In genomic region chr9:120879421-120879820, GRCh38 we compare ENCODE assay signal across 19 cellular contexts. TPM values are rescaled to one million over a fixed set of nuclear protein-coding genes. Genes with fewer than 3 reads are reported as not detected.
A peak's percentile ranks its signal among the peaks of the same experiment; 100 is the strongest.
DNase-seq lines count a peak whose midpoint lies in the region; ATAC-seq and TF ChIP-seq lines count a peak whose summit lies in the region.
"Had no signal": no experiment of that assay in that cellular context is flagged by ENCODE, and none has a peak within 500 bp of the region (broad histone marks: within the 10 kb centered on the region; RNA-seq: fewer than 3 reads in every experiment).

No MANE protein-coding gene starts in this region.

- H3K14ac ChIP-seq in H9 (ENCODE audit: insufficient read depth, low read length) = no peak overlapping the region

- no peak overlapping the region for H2BK15ac ChIP-seq in H9 (ENCODE audit: low read depth, low read length)

- H3K36me3 Mint-ChIP-seq in activated CD4-positive, alpha-beta T cell treated with anti-CD3 and anti-CD28 coated beads, Interleukin-2, amount 10 ng/mL, durations not matched to agents 7 days and 5 days (ENCODE audit: low read depth) = peaks cover 40% of the 10 kb centered on the region
- H3K36me3 Mint-ChIP-seq in activated CD8-positive, alpha-beta T cell treated with anti-CD3 and anti-CD28 coated beads, Interleukin-2, amount 10 ng/mL, durations not matched to agents 7 days and 5 days (ENCODE audit: low read depth) = peaks cover 37% of the 10 kb centered on the region
- H3K36me3 Mint-ChIP-seq in naive thymus-derived CD4-positive, alpha-beta T cell = peaks cover 0 to 35% (median 0%) of the 10 kb centered on the region in 5 donors
- H3K36me3 Mint-ChIP-seq in H9 (ENCODE audit: insufficient read depth in 1 of 3, low read depth in 3 of 3) = peaks cover 0 to 5% (median 4%) of the 10 kb centered on the region in 3 experiments; a peak in 3 of 7 replicates

- H2BK120ac ChIP-seq in H9 (ENCODE audit: low read depth, low read length, poor library complexity, severe bottlenecking) = no peak overlapping the region

- DNase-seq in activated CD4-positive, alpha-beta T cell treated with anti-CD3 and anti-CD28 coated beads, Interleukin-2, amount 10 ng/mL, durations not matched to agents 7 days and 5 days = no peak
- no peak for DNase-seq in activated CD4-positive, alpha-beta T cell treated with anti-CD3 and anti-CD28 coated beads, Interleukin-2, amount 50 U/mL, for 4 hours
- DNase-seq in activated CD8-positive, alpha-beta T cell treated with anti-CD3 and anti-CD28 coated beads, Interleukin-2, amount 10 ng/mL, durations not matched to agents 7 days and 5 days = no peak
- DNase-seq in naive thymus-derived CD4-positive, alpha-beta T cell = peak in 5 of 9 donors; percentile 25 to 65 (median 54)
- no peak for DNase-seq in dorsolateral prefrontal cortex
- no peak for DNase-seq in NCI-H2227 (lab: John Stamatoyannopoulos, UW; ENCODE audit: unreplicated experiment)
- DNase-seq in H9 = no peak
- DNase-seq: activated CD4-positive, alpha-beta T cell treated with anti-CD3 and anti-CD28 coated beads, Interleukin-2, amount 50 U/mL, for 1 hour; activated effector memory CD4-positive, alpha-beta T cell treated with Interleukin-2 at 50 U/mL for 16 hours; left cardiac atrium; NCI-H1694; NCI-H2227 treated with DMSO at 0.1 percent for 48 hours; stimulated activated CD8-positive, alpha-beta memory T cell treated with anti-CD3 and anti-CD28 coated beads, Interleukin-4, amount 100 ng/mL, for 48 hours had no signal

- intact Hi-C loops in naive thymus-derived CD4-positive, alpha-beta T cell (cut with micrococcal nuclease) = loop anchor here in 1 of 2 donors (1.0 kb wide), 2 partner anchors 25 to 102 kb away; no protein-coding TSS in a partner anchor
- intact Hi-C loops in dorsolateral prefrontal cortex (cut with DNase I) = loop anchor here (5.0 to 10.0 kb wide), 4 partner anchors 37 to 195 kb away; partner anchors contain the start of genes CNTRL (in 1 of the 2), FBXW2 (in 1 of the 2), MEGF9 (in 1 of the 2) and PSMD5 (in 1 of the 2)

- H3K4me1 Mint-ChIP-seq in activated CD4-positive, alpha-beta T cell treated with anti-CD3 and anti-CD28 coated beads, Interleukin-2, amount 10 ng/mL, durations not matched to agents 7 days and 5 days = peaks cover 78% of the 10 kb centered on the region
- peaks cover 79% of the 10 kb centered on the region for H3K4me1 Mint-ChIP-seq in activated CD8-positive, alpha-beta T cell treated with anti-CD3 and anti-CD28 coated beads, Interleukin-2, amount 10 ng/mL, durations not matched to agents 7 days and 5 days (ENCODE audit: low read depth)
- peaks cover 46 to 84% (median 82%) of the 10 kb centered on the region in 7 donors for H3K4me1 Mint-ChIP-seq in naive thymus-derived CD4-positive, alpha-beta T cell
- peaks cover 35 to 37% of the 10 kb centered on the region in 2 experiments for H3K4me1 Mint-ChIP-seq in H9

- no peaks in the 10 kb centered on the region for H3K79me1 ChIP-seq in H9 (ENCODE audit: insufficient read depth, low read depth, low read length, poor library complexity, severe bottlenecking)

- peak overlapping the region; percentile 85 for H3K4me2 ChIP-seq in DOHH2 (ENCODE audit: low read length)
- no peak overlapping the region for H3K4me2 ChIP-seq in H9 (ENCODE audit: insufficient read depth, insufficient read length, low read length)

- peaks cover 36% of the 10 kb centered on the region for H3K79me2 ChIP-seq in DOHH2 (ENCODE audit: control insufficient read depth, low read length)
- no peaks in the 10 kb centered on the region for H3K79me2 ChIP-seq in H9 (ENCODE audit: insufficient read depth, low read length)

- H4K91ac ChIP-seq in H9 (ENCODE audit: insufficient read length, low read depth, low read length) = no peak overlapping the region

- no peaks in the 10 kb centered on the region for H3K27me3 Mint-ChIP-seq in activated CD4-positive, alpha-beta T cell treated with anti-CD3 and anti-CD28 coated beads, Interleukin-2, amount 10 ng/mL, durations not matched to agents 7 days and 5 days
- no peaks in the 10 kb centered on the region for H3K27me3 Mint-ChIP-seq in activated CD8-positive, alpha-beta T cell treated with anti-CD3 and anti-CD28 coated beads, Interleukin-2, amount 10 ng/mL, durations not matched to agents 7 days and 5 days (ENCODE audit: low read depth)
- H3K27me3 Mint-ChIP-seq in naive thymus-derived CD4-positive, alpha-beta T cell = no peaks in the 10 kb centered on the region
- peaks cover 8% of the 10 kb centered on the region for H3K27me3 Mint-ChIP-seq in H9 (ENCODE audit: low read depth)

- POLR2A ChIA-PET in activated CD4-positive, alpha-beta T cell treated with anti-CD3 and anti-CD28 coated beads, Interleukin-2, amount 10 ng/mL, durations not matched to agents 7 days and 5 days (lab: Charles Lee) = interaction anchor here (0.6 to 2.8 kb wide), 2 partner anchors 12 to 52 kb away, joined by 3 to 11 read pairs; no protein-coding TSS in a partner anchor
- POLR2A ChIA-PET in activated CD8-positive, alpha-beta T cell treated with anti-CD3 and anti-CD28 coated beads, Interleukin-2, amount 10 ng/mL, durations not matched to agents 7 days and 5 days (lab: Charles Lee) = interaction anchor here (1.0 to 14.1 kb wide), 3 partner anchors 12 to 48 kb away, joined by 3 to 344 read pairs (median 306); partner anchors contain the start of gene TRAF1
- POLR2A ChIA-PET in naive thymus-derived CD4-positive, alpha-beta T cell (lab: Charles Lee) = interaction anchor here (1.0 to 16.9 kb wide), 8 partner anchors 11 to 86 kb away, joined by 3 to 703 read pairs (median 24); partner anchors contain the start of genes FBXW2 and TRAF1

- H3K9me3 ChIP-seq in DOHH2 (ENCODE audit: control insufficient read depth, insufficient read depth, low read length) (no peaks in the 10 kb centered on the region), H9 (ENCODE audit: control insufficient read depth, low read depth, low read length) (no peaks in the 10 kb centered on the region)
- no peaks in the 10 kb centered on the region for H3K9me3 ChIP-seq in naive thymus-derived CD4-positive, alpha-beta T cell (ENCODE audit: control insufficient read depth in 2 of 3, low read length in 3 of 3)
- H3K9me3 ChIP-seq: A549 had no signal

- H3K23ac ChIP-seq in H9 (ENCODE audit: insufficient read length, low read depth, low read length) = no peak overlapping the region

- H3K27ac Mint-ChIP-seq in activated CD4-positive, alpha-beta T cell treated with anti-CD3 and anti-CD28 coated beads, Interleukin-2, amount 10 ng/mL, durations not matched to agents 7 days and 5 days = peak overlapping the region; percentile 98
- peak overlapping the region; percentile 95 for H3K27ac Mint-ChIP-seq in activated CD8-positive, alpha-beta T cell treated with anti-CD3 and anti-CD28 coated beads, Interleukin-2, amount 10 ng/mL, durations not matched to agents 7 days and 5 days
- H3K27ac Mint-ChIP-seq in naive thymus-derived CD4-positive, alpha-beta T cell = peak overlapping the region; percentile 93 to 99 (median 96)
- no peak overlapping the region for H3K27ac Mint-ChIP-seq in H9
- H3K27ac Mint-ChIP-seq: endodermal cell had no signal

- no CpG with 5 or more reads among the region's 6 CpGs for WGBS in H9 (ENCODE audit: extremely low coverage, insufficient read length, low lambda C conversion rate)

- ATAC-seq in activated CD8-positive, alpha-beta T cell treated with anti-CD3 and anti-CD28 coated beads, Interleukin-2, amount 10 ng/mL, durations not matched to agents 7 days and 5 days = no peak
- ATAC-seq in naive thymus-derived CD4-positive, alpha-beta T cell = no peak
- ATAC-seq: A549, HCT116, HepG2, left cardiac atrium had no signal

- no peak overlapping the region for H3K4ac ChIP-seq in H9 (ENCODE audit: low read depth, low read length)

- peaks cover 82% of the 10 kb centered on the region for H3K4me1 ChIP-seq in DOHH2 (ENCODE audit: control insufficient read depth, low read length)
- H3K4me1 ChIP-seq in naive thymus-derived CD4-positive, alpha-beta T cell (ENCODE audit: control insufficient read depth in 2 of 2, insufficient read depth in 2 of 2, low read length in 2 of 2) = peaks cover 54 to 69% of the 10 kb centered on the region in 2 donors
- H3K4me1 ChIP-seq in H9 (ENCODE audit: insufficient read depth, low read length) = no peaks in the 10 kb centered on the region; the same call in 1 of the 2 replicates

- TF ChIP-seq CTCF in DOHH2 (IDR thresholded peaks at IDR 0.05; ENCODE audit: low read depth, low read length, poor library complexity, severe bottlenecking) (no peak), dorsolateral prefrontal cortex (IDR thresholded peaks at IDR 0.05 in 54 of 56, conservative IDR thresholded peaks at IDR 0.05 in 2 of 56; ENCODE audit: low read depth in 1 of 56, partially characterized antibody in 56 of 56) (no peak), H9 (conservative IDR thresholded peaks at IDR 0.05) (no peak)

- no peaks in the 10 kb centered on the region for H3K27me3 ChIP-seq in DOHH2 (ENCODE audit: control insufficient read depth, low read length)
- no peaks in the 10 kb centered on the region for H3K27me3 ChIP-seq in naive thymus-derived CD4-positive, alpha-beta T cell (ENCODE audit: control insufficient read depth in 2 of 2, insufficient read depth in 2 of 2, low read length in 2 of 2)
- no peaks in the 10 kb centered on the region for H3K27me3 ChIP-seq in dorsolateral prefrontal cortex
- peaks cover 2% of the 10 kb centered on the region; the same call in 1 of the 2 replicates for H3K27me3 ChIP-seq in H9 (ENCODE audit: insufficient read depth, low read length)

- H4K20me1 ChIP-seq in DOHH2 (ENCODE audit: control insufficient read depth, insufficient read depth, low read depth, low read length) (no peaks in the 10 kb centered on the region), H9 (ENCODE audit: control insufficient read depth, insufficient read depth, insufficient read length) (peaks cover 3% of the 10 kb centered on the region)

- H4K5ac ChIP-seq in H9 (ENCODE audit: insufficient read length, low read depth, low read length) = no peak overlapping the region

- H3K9me2 ChIP-seq in DOHH2 (replicated peaks; ENCODE audit: control insufficient read depth, low read length) = no peaks in the 10 kb centered on the region

- H3K9me3 Mint-ChIP-seq in activated CD4-positive, alpha-beta T cell treated with anti-CD3 and anti-CD28 coated beads, Interleukin-2, amount 10 ng/mL, durations not matched to agents 7 days and 5 days = no peaks in the 10 kb centered on the region
- H3K9me3 Mint-ChIP-seq in activated CD8-positive, alpha-beta T cell treated with anti-CD3 and anti-CD28 coated beads, Interleukin-2, amount 10 ng/mL, durations not matched to agents 7 days and 5 days (ENCODE audit: insufficient read depth) = no peaks in the 10 kb centered on the region
- no peaks in the 10 kb centered on the region for H3K9me3 Mint-ChIP-seq in naive thymus-derived CD4-positive, alpha-beta T cell
- no peaks in the 10 kb centered on the region for H3K9me3 Mint-ChIP-seq in H9
- H3K9me3 Mint-ChIP-seq: endodermal cell had no signal

- H2BK12ac ChIP-seq in H9 (ENCODE audit: insufficient read length, low read depth, low read length) = no peak overlapping the region

- no peak overlapping the region for H3K9ac ChIP-seq in H9 (ENCODE audit: extremely low read depth, insufficient read length, low read length)

- H2BK20ac ChIP-seq in H9 (ENCODE audit: low read depth, low read length, poor library complexity, severe bottlenecking) = no peak overlapping the region

- H3K36me3 ChIP-seq in DOHH2 (ENCODE audit: control insufficient read depth, low read length) = peaks cover 37% of the 10 kb centered on the region
- H3K36me3 ChIP-seq in naive thymus-derived CD4-positive, alpha-beta T cell (ENCODE audit: control insufficient read depth in 2 of 3, insufficient read depth in 3 of 3, low read length in 3 of 3) = peaks cover 0 to 1% (median 0%) of the 10 kb centered on the region in 3 experiments

- no peak overlapping the region for H3K56ac ChIP-seq in H9 (ENCODE audit: insufficient read length, low read depth, low read length)

- H3K4me3 ChIP-seq in DOHH2 (ENCODE audit: low read length) (peak overlapping the region; percentile 93), dorsolateral prefrontal cortex (no peak overlapping the region)
- peak overlapping the region; percentile 1 for H3K4me3 ChIP-seq in naive thymus-derived CD4-positive, alpha-beta T cell (ENCODE audit: low read length)
- H3K4me3 ChIP-seq: A549 had no signal

- peak overlapping the region; percentile 95 for H3K27ac ChIP-seq in DOHH2 (ENCODE audit: low read depth, low read length)
- peak overlapping the region; percentile 94 for H3K27ac ChIP-seq in naive thymus-derived CD4-positive, alpha-beta T cell (ENCODE audit: low read depth, low read length)
- peak overlapping the region in 1 of 59 donors; percentile 7 for H3K27ac ChIP-seq in dorsolateral prefrontal cortex
- no peak overlapping the region for H3K27ac ChIP-seq in H9 (ENCODE audit: insufficient read length, low read depth, low read length)
- H3K27ac ChIP-seq: C4-2B had no signal

- CTCF ChIA-PET in activated CD4-positive, alpha-beta T cell treated with anti-CD3 and anti-CD28 coated beads, Interleukin-2, amount 10 ng/mL, durations not matched to agents 7 days and 5 days (lab: Charles Lee) = interaction anchor here (1.0 to 1.6 kb wide), 2 partner anchors 12 to 62 kb away, joined by 3 to 6 read pairs; no protein-coding TSS in a partner anchor
- CTCF ChIA-PET in activated CD8-positive, alpha-beta T cell treated with anti-CD3 and anti-CD28 coated beads, Interleukin-2, amount 10 ng/mL, durations not matched to agents 7 days and 5 days (lab: Charles Lee) = interaction anchor here (0.6 to 5.0 kb wide), 10 partner anchors 8 to 181 kb away, joined by 3 to 54 read pairs (median 7); no protein-coding TSS in a partner anchor
- CTCF ChIA-PET in naive thymus-derived CD4-positive, alpha-beta T cell (lab: Charles Lee) = interaction anchor here (0.9 to 4.7 kb wide), 4 partner anchors 11 to 52 kb away, joined by 3 to 24 read pairs (median 8); no protein-coding TSS in a partner anchor

- no peak overlapping the region for H4K8ac ChIP-seq in H9 (replicated peaks; ENCODE audit: insufficient read length, low read depth, low read length)

- no peak overlapping the region for H2AFZ ChIP-seq in H9 (ENCODE audit: low read length)

- H2BK5ac ChIP-seq in H9 (ENCODE audit: insufficient read length, low read length) = no peak overlapping the region

- H3K4me3 Mint-ChIP-seq in activated CD4-positive, alpha-beta T cell treated with anti-CD3 and anti-CD28 coated beads, Interleukin-2, amount 10 ng/mL, durations not matched to agents 7 days and 5 days = peak overlapping the region; percentile 89
- H3K4me3 Mint-ChIP-seq in activated CD8-positive, alpha-beta T cell treated with anti-CD3 and anti-CD28 coated beads, Interleukin-2, amount 10 ng/mL, durations not matched to agents 7 days and 5 days = peak overlapping the region; percentile 83
- H3K4me3 Mint-ChIP-seq in naive thymus-derived CD4-positive, alpha-beta T cell = peak overlapping the region; percentile 89 to 98 (median 94)
- no peak overlapping the region for H3K4me3 Mint-ChIP-seq in H9
- H3K4me3 Mint-ChIP-seq: endodermal cell had no signal

- no peak overlapping the region for H3T11ph ChIP-seq in H9 (ENCODE audit: low read length)

- peaks cover 33% of the 10 kb centered on the region for H3F3A ChIP-seq in DOHH2 (ENCODE audit: control insufficient read depth, insufficient read depth)

- H2AK5ac ChIP-seq in H9 (ENCODE audit: insufficient read length, low read length) = no peak overlapping the region

- H3K23me2 ChIP-seq in H9 (ENCODE audit: insufficient read length, low read depth, low read length, poor library complexity, severe bottlenecking) = peaks cover 5% of the 10 kb centered on the region

- no peak overlapping the region for H3K18ac ChIP-seq in H9 (ENCODE audit: insufficient read length, low read depth, low read length)

RNA-seq across cellular contexts. Expression of gene PHF19, which starts 2.4 kb away (rescaled TPM):
- total RNA-seq in activated CD4-positive, alpha-beta T cell treated with anti-CD3 and anti-CD28 coated beads, Interleukin-2, amount 10 ng/mL, durations not matched to agents 7 days and 5 days = 100 to 1,000 TPM; 331 to 351 TPM
- 100 to 1,000 TPM; 273 to 290 TPM for total RNA-seq in activated CD8-positive, alpha-beta T cell treated with anti-CD3 and anti-CD28 coated beads, Interleukin-2, amount 10 ng/mL, durations not matched to agents 7 days and 5 days
- 100 to 1,000 TPM in 3 of 5 experiments, 10 to 100 TPM in 2; 65.9 to 271 (median 197) TPM for total RNA-seq in naive thymus-derived CD4-positive, alpha-beta T cell
- polyA plus RNA-seq in naive thymus-derived CD4-positive, alpha-beta T cell = 10 to 100 TPM; 13.1 to 16.5 TPM
- total RNA-seq in dorsolateral prefrontal cortex (100 to 1,000 TPM in 2 of 120 experiments, 10 to 100 TPM in 118; 18.7 to 119 (median 39.5) TPM), H9 (2021) (66.7 and 66.8 TPM in 2 replicates)

RNA-seq across cellular contexts. Expression of gene PSMD5, which starts 36.7 kb away (rescaled TPM):
- total RNA-seq in activated CD4-positive, alpha-beta T cell treated with anti-CD3 and anti-CD28 coated beads, Interleukin-2, amount 10 ng/mL, durations not matched to agents 7 days and 5 days = 10 to 100 TPM; 35.3 to 50.9 TPM
- total RNA-seq in activated CD8-positive, alpha-beta T cell treated with anti-CD3 and anti-CD28 coated beads, Interleukin-2, amount 10 ng/mL, durations not matched to agents 7 days and 5 days = 10 to 100 TPM; 47.9 to 50.7 TPM
- 10 to 100 TPM; 33.5 to 63.9 (median 44.0) TPM for total RNA-seq in naive thymus-derived CD4-positive, alpha-beta T cell
- 10 to 100 TPM; 22.3 to 29.2 TPM for polyA plus RNA-seq in naive thymus-derived CD4-positive, alpha-beta T cell
- total RNA-seq in dorsolateral prefrontal cortex (10 to 100 TPM; 18.8 to 51.5 (median 32.6) TPM), H9 (2021) (64.9 and 68.9 TPM in 2 replicates)

RNA-seq across cellular contexts. Expression of gene TRAF1, which starts 47.2 kb away (rescaled TPM):
- total RNA-seq in activated CD4-positive, alpha-beta T cell treated with anti-CD3 and anti-CD28 coated beads, Interleukin-2, amount 10 ng/mL, durations not matched to agents 7 days and 5 days = 10 to 100 TPM; 61.9 to 64.3 TPM
- 10 to 100 TPM; 51.6 to 52.9 TPM for total RNA-seq in activated CD8-positive, alpha-beta T cell treated with anti-CD3 and anti-CD28 coated beads, Interleukin-2, amount 10 ng/mL, durations not matched to agents 7 days and 5 days
- 100 to 1,000 TPM in 2 of 5 experiments, 10 to 100 TPM in 3; 58.7 to 131 (median 98.2) TPM for total RNA-seq in naive thymus-derived CD4-positive, alpha-beta T cell
- 1 to 10 TPM; 3.7 to 6.6 TPM for polyA plus RNA-seq in naive thymus-derived CD4-positive, alpha-beta T cell
- total RNA-seq in dorsolateral prefrontal cortex (10 to 100 TPM in 57 of 120 experiments, 1 to 10 TPM in 63; 3.8 to 25.3 (median 9.8) TPM), H9 (2021) (1.4 and 1.5 TPM in 2 replicates)

Comparison
In these comparisons a context has a peak if more than half of its experiments do, and no peak if none do; other contexts are left out.
1. DNase-seq: peak in naive thymus-derived CD4-positive, alpha-beta T cell (5 of 9); none in activated CD4-positive, alpha-beta T cell treated with anti-CD3 and anti-CD28 coated beads, Interleukin-2, amount 10 ng/mL, durations not matched to agents 7 days and 5 days (single experiment), activated CD4-positive, alpha-beta T cell treated with anti-CD3 and anti-CD28 coated beads, Interleukin-2, amount 50 U/mL, for 4 hours (0 of 2), activated CD8-positive, alpha-beta T cell treated with anti-CD3 and anti-CD28 coated beads, Interleukin-2, amount 10 ng/mL, durations not matched to agents 7 days and 5 days (single experiment), dorsolateral prefrontal cortex (0 of 10), NCI-H2227 (single experiment) and H9 (single experiment).
2. H3K27ac Mint-ChIP-seq: peak in activated CD4-positive, alpha-beta T cell treated with anti-CD3 and anti-CD28 coated beads, Interleukin-2, amount 10 ng/mL, durations not matched to agents 7 days and 5 days (single experiment), activated CD8-positive, alpha-beta T cell treated with anti-CD3 and anti-CD28 coated beads, Interleukin-2, amount 10 ng/mL, durations not matched to agents 7 days and 5 days (single experiment) and naive thymus-derived CD4-positive, alpha-beta T cell (9 of 9); none in H9 (0 of 3).
3. H3K4me3 Mint-ChIP-seq: peak in activated CD4-positive, alpha-beta T cell treated with anti-CD3 and anti-CD28 coated beads, Interleukin-2, amount 10 ng/mL, durations not matched to agents 7 days and 5 days (single experiment), activated CD8-positive, alpha-beta T cell treated with anti-CD3 and anti-CD28 coated beads, Interleukin-2, amount 10 ng/mL, durations not matched to agents 7 days and 5 days (single experiment) and naive thymus-derived CD4-positive, alpha-beta T cell (10 of 10); none in H9 (0 of 2).
4. H3K4me3 ChIP-seq: peak in DOHH2 (single experiment) and naive thymus-derived CD4-positive, alpha-beta T cell (single experiment); none in dorsolateral prefrontal cortex (0 of 59).